In the genomic region with DNA sequence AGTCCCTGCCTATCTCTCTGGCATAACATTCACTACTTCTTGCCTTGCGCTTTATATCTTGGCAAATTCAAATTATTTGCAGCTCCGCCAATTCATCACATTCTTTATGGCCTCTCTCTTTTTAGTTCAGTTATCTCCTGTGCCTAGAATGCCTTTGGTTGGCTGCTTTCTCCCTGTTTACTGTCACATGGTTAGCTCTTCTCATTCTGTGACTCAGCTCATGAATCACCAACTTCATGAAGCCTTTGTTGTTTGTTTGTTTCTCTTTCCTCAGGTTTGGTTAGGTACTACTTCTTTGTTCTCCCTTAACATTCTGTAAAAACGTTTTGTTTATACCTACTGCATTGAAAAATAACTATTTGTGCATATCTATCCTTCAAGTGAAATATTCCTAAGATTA, we compare ENCODE assay signal across 12 cellular contexts.
"Had no signal": no experiment of that assay in that cellular context is flagged by ENCODE, and none has a peak within 500 bp of the region (broad histone marks: within the 10 kb centered on the region; RNA-seq: fewer than 3 reads in every experiment).

No MANE protein-coding gene starts in this region.

- DNase-seq: activated CD4-positive, alpha-beta memory T cell treated with anti-CD3 and anti-CD28 coated beads, Interleukin-2, amount 10 ng/mL, durations not matched to agents 7 days and 5 days; activated naive CD8-positive, alpha-beta T cell treated with anti-CD3 and anti-CD28 coated beads, Interleukin-2, amount 10 ng/mL, durations not matched to agents 7 days and 5 days; activated T-cell treated with anti-CD3 and anti-CD28 coated beads, Interleukin-2, amount 50 U/mL, for 72 hours; anterior cingulate cortex; gastrocnemius medialis; pancreas; retina; stimulated activated CD4-positive, alpha-beta T cell treated with anti-CD3 and anti-CD28 coated beads, Interleukin-4, amount 100 ng/mL, for 4 hours; stimulated activated naive CD8-positive, alpha-beta T cell treated with anti-CD3 and anti-CD28 coated beads, Interleukin-15, amount 100 ng/mL, for 72 hours; testis; upper lobe of right lung had no signal

- H3K27ac ChIP-seq: cardiac muscle cell, gastrocnemius medialis, pancreas, testis, upper lobe of right lung had no signal
